ENCODE assay signal across 14 cellular contexts in genomic region chr3:5974637-5975322, GRCh38.
"Had no signal": no experiment of that assay in that cellular context is flagged by ENCODE, and none has a peak within 500 bp of the region (broad histone marks: within the 10 kb centered on the region; RNA-seq: fewer than 3 reads in every experiment).

No MANE protein-coding gene starts in this region.

- H3K36me3 ChIP-seq: vagina had no signal

- H3K27ac ChIP-seq: body of pancreas, epithelial cell of prostate, psoas muscle, vagina had no signal

- H3K27me3 ChIP-seq: body of pancreas, vagina had no signal

- H3K4me3 ChIP-seq: body of pancreas, psoas muscle, vagina had no signal

- ATAC-seq: body of pancreas; effector memory CD8-positive, alpha-beta T cell; natural killer cell treated with Interleukin-12 subunit alpha and Interleukin-12 subunit beta and Interleukin-15 and Interleukin-18, amount 100 ng/mL, for 72 hours; psoas muscle had no signal

- H3K4me1 ChIP-seq: body of pancreas, psoas muscle, vagina had no signal

- H3K9me3 ChIP-seq: body of pancreas, psoas muscle, vagina had no signal

- DNase-seq: activated CD4-positive, alpha-beta T cell treated with anti-CD3 and anti-CD28 coated beads, Interleukin-2, amount 50 U/mL, for 4 hours; activated CD4-positive, CD25-positive, alpha-beta regulatory T cell treated with anti-CD3 and anti-CD28 coated beads, Interleukin-2, amount 50 U/mL, for 72 hours; activated effector memory CD4-positive, alpha-beta T cell treated with Interleukin-2 at 50 U/mL for 16 hours; activated T-cell treated with anti-CD3 and anti-CD28 coated beads, Interleukin-2, amount 50 U/mL, for 1 hour; body of pancreas; effector memory CD8-positive, alpha-beta T cell; immature natural killer cell; occipital lobe; psoas muscle; stimulated activated CD4-positive, alpha-beta T cell treated with anti-CD3 and anti-CD28 coated beads, Interleukin-2, amount 100 ng/mL, for 48 hours; T-helper 2 cell had no signal
